In the genomic region with DNA sequence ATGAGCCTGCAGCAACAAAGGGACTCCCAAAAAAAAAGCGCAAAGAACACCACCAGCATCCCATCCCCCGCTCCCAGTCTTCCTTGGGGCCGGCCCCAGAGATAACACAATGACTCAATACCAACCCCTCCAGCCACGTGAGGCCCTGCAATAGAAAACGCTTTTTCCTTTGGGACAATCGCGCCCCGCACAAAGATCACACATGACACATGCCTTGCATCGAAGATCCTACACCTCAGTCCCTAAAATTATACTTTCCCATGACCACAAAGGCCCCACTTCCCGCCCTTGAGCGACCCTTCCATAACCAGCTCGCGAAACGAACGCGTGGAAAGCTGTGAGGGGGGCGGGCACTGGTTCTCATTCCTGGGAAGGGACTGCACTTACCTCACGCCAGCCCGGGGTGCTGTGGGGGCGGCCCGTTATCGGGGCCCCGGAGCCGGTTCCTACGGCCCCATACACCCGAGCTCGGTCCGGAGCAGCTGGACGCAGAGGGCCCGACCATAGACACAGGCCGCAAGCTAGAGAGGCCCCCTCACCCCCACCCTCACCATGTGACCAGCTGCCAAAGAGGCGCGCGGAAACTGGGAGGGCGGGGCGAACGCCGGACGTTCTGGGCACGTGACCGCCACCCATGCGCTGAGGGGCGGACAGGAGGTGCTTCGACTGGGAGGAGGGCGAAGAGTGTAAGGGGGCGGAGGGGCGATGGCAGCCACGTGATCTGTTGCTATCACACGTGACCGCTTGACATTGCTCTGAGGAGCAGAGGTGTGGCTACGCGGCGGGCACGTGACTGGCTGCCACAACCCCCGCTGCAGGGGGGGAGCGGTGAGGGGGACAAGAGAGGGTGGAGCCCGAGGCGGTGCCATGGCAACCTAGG, we compare ENCODE assay signal across 8 cellular contexts. TPM values are rescaled to one million over a fixed set of nuclear protein-coding genes. Genes with fewer than 3 reads are reported as not detected.
A peak's percentile ranks its signal among the peaks of the same experiment; 100 is the strongest.
DNase-seq lines count a peak whose midpoint lies in the region; ATAC-seq lines count a peak whose summit lies in the region.

Gene CDK4 (minus strand): TSS at position 523 of the 880 bp plus-strand sequence. CDS start 593 bp downstream, outside the sequence.

- no peaks in the 10 kb centered on the region for H3K27me3 Mint-ChIP-seq in activated CD4-positive, alpha-beta T cell treated with anti-CD3 and anti-CD28 coated beads, Interleukin-2, amount 10 ng/mL, durations not matched to agents 7 days and 5 days

- intact Hi-C loops in left colon (cut with DNase I, micrococcal nuclease): no loop called here

- peak within 1 kb of the TSS; percentile 86 for H3K27ac Mint-ChIP-seq in activated CD4-positive, alpha-beta T cell treated with anti-CD3 and anti-CD28 coated beads, Interleukin-2, amount 10 ng/mL, durations not matched to agents 7 days and 5 days

- POLR2A ChIA-PET in activated CD4-positive, alpha-beta T cell treated with anti-CD3 and anti-CD28 coated beads, Interleukin-2, amount 10 ng/mL, durations not matched to agents 7 days and 5 days (lab: Charles Lee): no interaction called here

- H3K4me2 ChIP-seq in BLaER1: peak within 1 kb of the TSS; percentile 93

- peak within 1 kb of the TSS; percentile 94 for H3K9ac ChIP-seq in BLaER1

- peak within 1 kb of the TSS; percentile 94 for H3K27ac ChIP-seq in BLaER1

- H3K36me3 Mint-ChIP-seq in activated CD4-positive, alpha-beta T cell treated with anti-CD3 and anti-CD28 coated beads, Interleukin-2, amount 10 ng/mL, durations not matched to agents 7 days and 5 days (ENCODE audit: low read depth): peaks cover 42% of the 10 kb centered on the region

- no peaks in the 10 kb centered on the region for H3K9me3 ChIP-seq in BLaER1

- peak within 1 kb of the TSS; percentile 91 for H3K4me3 Mint-ChIP-seq in activated CD4-positive, alpha-beta T cell treated with anti-CD3 and anti-CD28 coated beads, Interleukin-2, amount 10 ng/mL, durations not matched to agents 7 days and 5 days

- H3K4me1 ChIP-seq in BLaER1: peaks cover 51% of the 10 kb centered on the region

- ATAC-seq in GM19328 (IDR thresholded peaks at IDR 0.05; ENCODE audit: unreplicated experiment) (peak; percentile 57), HG03520 (IDR thresholded peaks at IDR 0.05; ENCODE audit: unreplicated experiment) (peak; percentile 65), left colon (peak; percentile 73)

- peaks cover 44% of the 10 kb centered on the region for H3K27me3 ChIP-seq in BLaER1

- peaks cover 42% of the 10 kb centered on the region for H3K36me3 ChIP-seq in BLaER1

- peak within 1 kb of the TSS; percentile 84 for H3K4me3 ChIP-seq in BLaER1

- no peaks in the 10 kb centered on the region for H3K9me3 Mint-ChIP-seq in activated CD4-positive, alpha-beta T cell treated with anti-CD3 and anti-CD28 coated beads, Interleukin-2, amount 10 ng/mL, durations not matched to agents 7 days and 5 days

- CTCF ChIA-PET in activated CD4-positive, alpha-beta T cell treated with anti-CD3 and anti-CD28 coated beads, Interleukin-2, amount 10 ng/mL, durations not matched to agents 7 days and 5 days (lab: Charles Lee): interaction anchor here (0.8 to 1.1 kb wide), 4 partner anchors 12 to 169 kb away, joined by 3 to 4 read pairs (median 3); partner anchors contain the start of genes B4GALNT1 and TSFM

- peaks cover 61% of the 10 kb centered on the region for H3K4me1 Mint-ChIP-seq in activated CD4-positive, alpha-beta T cell treated with anti-CD3 and anti-CD28 coated beads, Interleukin-2, amount 10 ng/mL, durations not matched to agents 7 days and 5 days

- peaks cover 54% of the 10 kb centered on the region for H4K20me1 ChIP-seq in BLaER1

- peak; percentile 100 for DNase-seq in NCI-H69 (lab: John Stamatoyannopoulos, UW)
- peak; percentile 99 for DNase-seq in activated CD4-positive, alpha-beta T cell treated with anti-CD3 and anti-CD28 coated beads, Interleukin-2, amount 10 ng/mL, durations not matched to agents 7 days and 5 days
- peak; percentile 91 for DNase-seq in cortex of kidney (lab: John Stamatoyannopoulos, UW)
- peak; percentile 99 to 100 for DNase-seq in left colon
- peak; percentile 100 for DNase-seq in stimulated activated CD4-positive, alpha-beta T cell treated with anti-CD3 and anti-CD28 coated beads, Interleukin-1b, Interleukin-23, amount 100 ng/mL, for 48 hours

RNA-seq across cellular contexts. Expression of gene CDK4, which starts in this region (rescaled TPM):
- total RNA-seq in activated CD4-positive, alpha-beta T cell treated with anti-CD3 and anti-CD28 coated beads, Interleukin-2, amount 10 ng/mL, durations not matched to agents 7 days and 5 days: 100 to 1,000 TPM in 1 of 2 experiments, 10 to 100 TPM in 1; 84.4 to 104 TPM
- 10 to 100 TPM; 38.4 to 46.0 TPM for total RNA-seq in left colon

Comparison
In these comparisons a context has a peak if more than half of its experiments do, and no peak if none do; other contexts are left out.
1. Peak in every context shown above with its lines: DNase-seq, ATAC-seq, H3K4me3 ChIP-seq and H3K27ac ChIP-seq.